In genomic region chr12:55866454-55867004, GRCh38 we compare ENCODE assay signal across 3 cellular contexts.
A peak's percentile ranks its signal among the peaks of the same experiment; 100 is the strongest.
TF ChIP-seq lines count a peak whose summit lies in the region.

No MANE protein-coding gene starts in this region.

TF ChIP-seq in HEK293, 187 proteins besides CTCF, POLR2A, EP300 and RAD21 (continues in another document):
- TF ChIP-seq ZNF510 (tag by site-specific recombination; IDR thresholded peaks at IDR 0.05; ENCODE audit: insufficient replicate concordance) (peak; percentile 27), REST (tag by site-specific recombination; IDR thresholded peaks at IDR 0.05) (peak; percentile 53), ZNF394 (tag by site-specific recombination; IDR thresholded peaks at IDR 0.05; ENCODE audit: borderline replicate concordance) (peak; percentile 92), ZNF518A (tag by site-specific recombination; conservative IDR thresholded peaks at IDR 0.05; ENCODE audit: low read depth) (peak; percentile 83), ZNF426 (tag by site-specific recombination; IDR thresholded peaks at IDR 0.05) (peak; percentile 78), ZBTB21 (tag by site-specific recombination; IDR thresholded peaks at IDR 0.05) (0 out of 2 replicates have a peak, but pooled peaks have one; percentile 22), ZBTB8A (tag by site-specific recombination; IDR thresholded peaks at IDR 0.05) (peak; percentile 48; the same call in 1 of the 2 replicates)

TF ChIP-seq in Ishikawa, 13 proteins besides CTCF, POLR2A, EP300 and RAD21:
- peak; percentile 57 for TF ChIP-seq CEBPB (IDR thresholded peaks at IDR 0.05)
TF ChIP-seq in Ishikawa: peak in this region for 1; not testable (repeated sequence) for 12.

TF ChIP-seq in K562, 482 proteins besides CTCF, POLR2A, EP300 and RAD21:
- TF ChIP-seq ZNF121 (CRISPR knock-in tag; conservative IDR thresholded peaks at IDR 0.05), result peak; percentile 57; the same call in 1 of the 2 replicates
